In the genomic region with DNA sequence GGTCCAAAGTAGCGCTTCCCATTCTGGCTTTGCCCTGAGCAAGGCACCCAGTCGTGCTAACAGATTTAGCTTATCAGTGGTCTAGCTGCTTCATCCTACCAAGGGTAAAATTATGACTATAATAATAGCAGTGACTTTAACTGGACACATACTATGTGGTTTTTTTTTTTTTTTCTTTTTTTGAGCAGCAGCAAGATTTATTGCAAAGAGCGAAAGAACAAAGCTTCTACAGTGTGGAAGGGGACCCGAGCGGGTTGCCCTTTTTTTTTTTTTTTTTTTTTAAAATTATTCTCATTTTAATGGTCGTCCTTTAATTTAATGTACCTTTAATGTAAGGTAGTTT, we compare ENCODE assay signal across 1 cellular context.
TF ChIP-seq lines count a peak whose summit lies in the region.

No MANE protein-coding gene starts in this region.

TF ChIP-seq in K562, 482 proteins besides CTCF, POLR2A, EP300 and RAD21 (continued from another document):
- TF ChIP-seq, protein P1, sequence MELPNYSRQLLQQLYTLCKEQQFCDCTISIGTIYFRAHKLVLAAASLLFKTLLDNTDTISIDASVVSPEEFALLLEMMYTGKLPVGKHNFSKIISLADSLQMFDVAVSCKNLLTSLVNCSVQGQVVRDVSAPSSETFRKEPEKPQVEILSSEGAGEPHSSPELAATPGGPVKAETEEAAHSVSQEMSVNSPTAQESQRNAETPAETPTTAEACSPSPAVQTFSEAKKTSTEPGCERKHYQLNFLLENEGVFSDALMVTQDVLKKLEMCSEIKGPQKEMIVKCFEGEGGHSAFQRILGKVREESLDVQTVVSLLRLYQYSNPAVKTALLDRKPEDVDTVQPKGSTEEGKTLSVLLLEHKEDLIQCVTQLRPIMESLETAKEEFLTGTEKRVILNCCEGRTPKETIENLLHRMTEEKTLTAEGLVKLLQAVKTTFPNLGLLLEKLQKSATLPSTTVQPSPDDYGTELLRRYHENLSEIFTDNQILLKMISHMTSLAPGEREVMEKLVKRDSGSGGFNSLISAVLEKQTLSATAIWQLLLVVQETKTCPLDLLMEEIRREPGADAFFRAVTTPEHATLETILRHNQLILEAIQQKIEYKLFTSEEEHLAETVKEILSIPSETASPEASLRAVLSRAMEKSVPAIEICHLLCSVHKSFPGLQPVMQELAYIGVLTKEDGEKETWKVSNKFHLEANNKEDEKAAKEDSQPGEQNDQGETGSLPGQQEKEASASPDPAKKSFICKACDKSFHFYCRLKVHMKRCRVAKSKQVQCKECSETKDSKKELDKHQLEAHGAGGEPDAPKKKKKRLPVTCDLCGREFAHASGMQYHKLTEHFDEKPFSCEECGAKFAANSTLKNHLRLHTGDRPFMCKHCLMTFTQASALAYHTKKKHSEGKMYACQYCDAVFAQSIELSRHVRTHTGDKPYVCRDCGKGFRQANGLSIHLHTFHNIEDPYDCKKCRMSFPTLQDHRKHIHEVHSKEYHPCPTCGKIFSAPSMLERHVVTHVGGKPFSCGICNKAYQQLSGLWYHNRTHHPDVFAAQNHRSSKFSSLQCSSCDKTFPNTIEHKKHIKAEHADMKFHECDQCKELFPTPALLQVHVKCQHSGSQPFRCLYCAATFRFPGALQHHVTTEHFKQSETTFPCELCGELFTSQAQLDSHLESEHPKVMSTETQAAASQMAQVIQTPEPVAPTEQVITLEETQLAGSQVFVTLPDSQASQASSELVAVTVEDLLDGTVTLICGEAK (IDR thresholded peaks at IDR 0.05): 0 out of 2 replicates have a peak, but pooled peaks have one; percentile 39
- TF ChIP-seq, protein P1 (CRISPR knock-in tag; IDR thresholded peaks at IDR 0.05): no peak
- TF ChIP-seq, protein P2, sequence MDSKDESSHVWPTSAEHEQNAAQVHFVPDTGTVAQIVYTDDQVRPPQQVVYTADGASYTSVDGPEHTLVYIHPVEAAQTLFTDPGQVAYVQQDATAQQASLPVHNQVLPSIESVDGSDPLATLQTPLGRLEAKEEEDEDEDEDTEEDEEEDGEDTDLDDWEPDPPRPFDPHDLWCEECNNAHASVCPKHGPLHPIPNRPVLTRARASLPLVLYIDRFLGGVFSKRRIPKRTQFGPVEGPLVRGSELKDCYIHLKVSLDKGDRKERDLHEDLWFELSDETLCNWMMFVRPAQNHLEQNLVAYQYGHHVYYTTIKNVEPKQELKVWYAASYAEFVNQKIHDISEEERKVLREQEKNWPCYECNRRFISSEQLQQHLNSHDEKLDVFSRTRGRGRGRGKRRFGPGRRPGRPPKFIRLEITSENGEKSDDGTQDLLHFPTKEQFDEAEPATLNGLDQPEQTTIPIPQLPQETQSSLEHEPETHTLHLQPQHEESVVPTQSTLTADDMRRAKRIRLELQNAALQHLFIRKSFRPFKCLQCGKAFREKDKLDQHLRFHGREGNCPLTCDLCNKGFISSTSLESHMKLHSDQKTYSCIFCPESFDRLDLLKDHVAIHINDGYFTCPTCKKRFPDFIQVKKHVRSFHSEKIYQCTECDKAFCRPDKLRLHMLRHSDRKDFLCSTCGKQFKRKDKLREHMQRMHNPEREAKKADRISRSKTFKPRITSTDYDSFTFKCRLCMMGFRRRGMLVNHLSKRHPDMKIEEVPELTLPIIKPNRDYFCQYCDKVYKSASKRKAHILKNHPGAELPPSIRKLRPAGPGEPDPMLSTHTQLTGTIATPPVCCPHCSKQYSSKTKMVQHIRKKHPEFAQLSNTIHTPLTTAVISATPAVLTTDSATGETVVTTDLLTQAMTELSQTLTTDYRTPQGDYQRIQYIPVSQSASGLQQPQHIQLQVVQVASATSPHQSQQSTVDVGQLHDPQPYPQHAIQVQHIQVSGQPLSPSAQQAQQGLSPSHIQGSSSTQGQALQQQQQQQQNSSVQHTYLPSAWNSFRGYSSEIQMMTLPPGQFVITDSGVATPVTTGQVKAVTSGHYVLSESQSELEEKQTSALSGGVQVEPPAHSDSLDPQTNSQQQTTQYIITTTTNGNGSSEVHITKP (IDR thresholded peaks at IDR 0.05; ENCODE audit: partially characterized antibody): no peak
- TF ChIP-seq HDAC6 (IDR thresholded peaks at IDR 0.05; ENCODE audit: low read depth, low read length) (no peak), TCF7 (IDR thresholded peaks at IDR 0.05; ENCODE audit: borderline replicate concordance) (no peak)
